17 cellular contexts compared by ENCODE assay signal in genomic region chr2:222912776-222913175, GRCh38. TPM values are rescaled to one million over a fixed set of nuclear protein-coding genes. Genes with fewer than 3 reads are reported as not detected.
DNase-seq lines count a peak whose midpoint lies in the region; ATAC-seq and TF ChIP-seq lines count a peak whose summit lies in the region.
"Had no signal": no experiment of that assay in that cellular context is flagged by ENCODE, and none has a peak within 500 bp of the region (broad histone marks: within the 10 kb centered on the region; RNA-seq: fewer than 3 reads in every experiment).

No MANE protein-coding gene starts in this region.

- H3K4me2 ChIP-seq in PC-9, result no peak overlapping the region

- ATAC-seq in GM21423 (IDR thresholded peaks at IDR 0.05; ENCODE audit: unreplicated experiment) (peak; percentile 3), GM18519 (IDR thresholded peaks at IDR 0.05; ENCODE audit: low FRiP score, unreplicated experiment) (no peak)
- no peak for ATAC-seq in activated T-cell treated with anti-CD3 and anti-CD28 coated beads, Interleukin-2, amount 50 U/mL, for 4 hours

- H3K9me3 Mint-ChIP-seq in osteocyte (ENCODE audit: unreplicated experiment), result no peaks in the 10 kb centered on the region
- H3K9me3 Mint-ChIP-seq in activated T-cell treated with anti-CD3 and anti-CD28 coated beads, Interleukin-2, amount 50 U/mL, for 4 hours, result no peaks in the 10 kb centered on the region
- H3K9me3 Mint-ChIP-seq: endodermal cell, nephron had no signal

- TF ChIP-seq CTCF in PC-9 (conservative IDR thresholded peaks at IDR 0.05) (no peak), osteocyte (IDR thresholded peaks at IDR 0.05) (no peak), suprapubic skin (IDR thresholded peaks at IDR 0.05) (no peak)

- peaks cover 45% of the 10 kb centered on the region for H3K4me1 Mint-ChIP-seq in osteocyte (ENCODE audit: unreplicated experiment)
- peaks cover 33% of the 10 kb centered on the region for H3K4me1 Mint-ChIP-seq in activated T-cell treated with anti-CD3 and anti-CD28 coated beads, Interleukin-2, amount 50 U/mL, for 4 hours (ENCODE audit: low read depth)

- no peaks in the 10 kb centered on the region for H3K9me2 ChIP-seq in PC-9 (ENCODE audit: insufficient read depth)

- H3K4me3 Mint-ChIP-seq in osteocyte (ENCODE audit: unreplicated experiment), result no peak overlapping the region
- no peak overlapping the region for H3K4me3 Mint-ChIP-seq in activated T-cell treated with anti-CD3 and anti-CD28 coated beads, Interleukin-2, amount 50 U/mL, for 4 hours
- H3K4me3 Mint-ChIP-seq: activated CD8-positive, alpha-beta memory T cell treated with anti-CD3 and anti-CD28 coated beads, Interleukin-2, amount 10 ng/mL, durations not matched to agents 7 days and 5 days; endodermal cell had no signal

- no peaks in the 10 kb centered on the region for H3K27me3 ChIP-seq in PC-9 (ENCODE audit: insufficient read depth, low read depth)
- no peaks in the 10 kb centered on the region for H3K27me3 ChIP-seq in suprapubic skin
- H3K27me3 ChIP-seq: brain microvascular endothelial cell, right atrium auricular region had no signal

- DNase-seq in G401 (ENCODE audit: low spot score), result peak; percentile 35
- DNase-seq in PC-9, result no peak
- DNase-seq in osteocyte (ENCODE audit: extremely low spot score, unreplicated experiment), result no peak
- no peak for DNase-seq in activated CD4-positive, alpha-beta T cell treated with anti-CD3 and anti-CD28 coated beads, Interleukin-2, amount 50 U/mL, for 1 hour
- DNase-seq in suprapubic skin (ENCODE audit: low spot score in 2 of 2), result no peak
- DNase-seq in activated T-cell treated with anti-CD3 and anti-CD28 coated beads, Interleukin-2, amount 50 U/mL, for 4 hours, result no peak
- DNase-seq: activated CD4-positive, CD25-positive, alpha-beta regulatory T cell; activated CD8-positive, alpha-beta memory T cell treated with anti-CD3 and anti-CD28 coated beads, Interleukin-2, amount 10 ng/mL, durations not matched to agents 7 days and 5 days; brain microvascular endothelial cell; endodermal cell; NCI-H146; NCI-H345; stimulated activated CD4-positive, alpha-beta T cell treated with anti-CD3 and anti-CD28 coated beads, Interleukin-4, amount 100 ng/mL, for 1 hour had no signal

- H4K20me1 ChIP-seq in PC-9 (ENCODE audit: insufficient read depth), result peaks cover 100% of the 10 kb centered on the region

- peaks cover 19% of the 10 kb centered on the region for H3K36me3 Mint-ChIP-seq in osteocyte (ENCODE audit: unreplicated experiment)
- peaks cover 17% of the 10 kb centered on the region for H3K36me3 Mint-ChIP-seq in activated T-cell treated with anti-CD3 and anti-CD28 coated beads, Interleukin-2, amount 50 U/mL, for 4 hours (ENCODE audit: insufficient read depth)

- intact Hi-C loops in PC-9 (cut with micrococcal nuclease; ENCODE audit: unreplicated experiment), result no loop called here

- no peak for TF ChIP-seq EP300 in suprapubic skin (IDR thresholded peaks at IDR 0.05)

- H3K9me3 ChIP-seq in PC-9 (ENCODE audit: insufficient read depth, low read depth), result no peaks in the 10 kb centered on the region
- no peaks in the 10 kb centered on the region for H3K9me3 ChIP-seq in suprapubic skin
- H3K9me3 ChIP-seq: right atrium auricular region had no signal

- H3K4me3 ChIP-seq in PC-9 (no peak overlapping the region), suprapubic skin (no peak overlapping the region)
- H3K4me3 ChIP-seq: right atrium auricular region had no signal

- in situ Hi-C loops in G401 (cut with HindIII; ENCODE audit: low sequenced_read_pairs), result no loop called here

- H3K36me3 ChIP-seq in PC-9 (ENCODE audit: low read depth), result peaks cover 89% of the 10 kb centered on the region
- H3K36me3 ChIP-seq in suprapubic skin, result peaks cover 14% of the 10 kb centered on the region

- POLR2A ChIA-PET in PC-9 (lab: Charles Lee; ENCODE audit: unreplicated experiment), result interaction anchor here (0.5 kb wide), 1 partner anchor 27 kb away, joined by 6 read pairs; no protein-coding TSS in a partner anchor

- peaks cover 97% of the 10 kb centered on the region for H3F3A ChIP-seq in PC-9 (ENCODE audit: insufficient read depth, low read depth)

- BruUV-seq in PC-9 (replicated peaks; lab: Mats Ljungman, UMichigan), result no TSS peak

- H2AFZ ChIP-seq in PC-9, result no peak overlapping the region

- peak overlapping the region; percentile 52 for H3K27ac Mint-ChIP-seq in osteocyte (ENCODE audit: unreplicated experiment)
- H3K27ac Mint-ChIP-seq: activated CD8-positive, alpha-beta memory T cell treated with anti-CD3 and anti-CD28 coated beads, Interleukin-2, amount 10 ng/mL, durations not matched to agents 7 days and 5 days; endodermal cell had no signal

- H3K79me2 ChIP-seq in PC-9 (ENCODE audit: low read depth), result peaks cover 99% of the 10 kb centered on the region

- WGBS in suprapubic skin, result 96% methylated on average over 3 of the region's 3 CpGs

- no peaks in the 10 kb centered on the region for H3K27me3 Mint-ChIP-seq in osteocyte (ENCODE audit: unreplicated experiment)
- no peaks in the 10 kb centered on the region for H3K27me3 Mint-ChIP-seq in activated T-cell treated with anti-CD3 and anti-CD28 coated beads, Interleukin-2, amount 50 U/mL, for 4 hours (ENCODE audit: low read depth)
- H3K27me3 Mint-ChIP-seq: activated CD8-positive, alpha-beta memory T cell treated with anti-CD3 and anti-CD28 coated beads, Interleukin-2, amount 10 ng/mL, durations not matched to agents 7 days and 5 days had no signal

- peak overlapping the region; percentile 21; the same call in 1 of the 2 replicates for H3K27ac ChIP-seq in PC-9
- H3K27ac ChIP-seq in suprapubic skin, result no peak overlapping the region
- H3K27ac ChIP-seq: brain microvascular endothelial cell, right atrium auricular region had no signal

- CTCF ChIA-PET in PC-9 (lab: Charles Lee), result interaction anchor here (0.9 kb wide), 2 partner anchors 26 to 204 kb away, joined by 3 to 4 read pairs; no protein-coding TSS in a partner anchor

- TF ChIP-seq POLR2A in suprapubic skin (IDR thresholded peaks at IDR 0.05), result no peak

- H3K4me1 ChIP-seq in PC-9 (replicated peaks; ENCODE audit: insufficient read depth), result 0 out of 2 replicates have a peak, but pooled peaks cover 5% of the 10 kb centered on the region
- no peaks in the 10 kb centered on the region for H3K4me1 ChIP-seq in suprapubic skin

RNA-seq across cellular contexts. Expression of gene ACSL3, which starts 51.9 kb away (rescaled TPM):
- 90.3 and 124 TPM in 2 replicates for total RNA-seq in G401 (2014; rRNA removed; shearing (Covaris generic))
- total RNA-seq in PC-9 (2021), result 300 and 446 TPM in 2 replicates
- total RNA-seq in osteocyte, result 129 and 131 TPM in 2 replicates
- total RNA-seq in suprapubic skin, result 100 to 1,000 TPM in 1 of 4 donors, 10 to 100 TPM in 3; 46.6 to 154 (median 60.2) TPM
- total RNA-seq in activated T-cell treated with anti-CD3 and anti-CD28 coated beads, Interleukin-2, amount 50 U/mL, for 4 hours, result 10 to 100 TPM; 29.9 to 36.6 (median 33.7) TPM
